11 cellular contexts compared by ENCODE assay signal in the genomic region with DNA sequence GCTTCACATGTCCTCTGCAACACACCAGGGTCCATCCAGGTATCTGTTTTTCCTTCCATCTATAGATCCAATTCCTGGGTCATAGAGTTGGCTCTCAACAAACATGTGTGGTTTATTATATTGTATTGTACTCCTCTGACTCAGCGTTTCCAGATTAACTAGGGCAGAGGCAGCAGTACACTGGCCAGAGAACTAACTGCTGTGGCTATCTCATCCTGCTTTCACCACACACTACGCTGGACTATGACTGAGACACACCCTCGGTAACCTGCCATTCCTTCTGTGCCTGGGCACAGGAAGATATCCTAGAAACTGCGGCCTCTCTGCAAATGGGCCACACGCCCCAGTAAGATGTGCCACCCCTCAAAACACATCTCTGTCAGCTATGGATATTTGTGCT.
A peak's percentile ranks its signal among the peaks of the same experiment; 100 is the strongest.
DNase-seq lines count a peak whose midpoint lies in the region; ATAC-seq, FAIRE-seq and TF ChIP-seq lines count a peak whose summit lies in the region.
"Had no signal": no experiment of that assay in that cellular context is flagged by ENCODE, and none has a peak within 500 bp of the region (broad histone marks: within the 10 kb centered on the region; RNA-seq: fewer than 3 reads in every experiment).

No MANE protein-coding gene starts in this region.

- peak; percentile 36 for DNase-seq in H54 (ENCODE audit: insufficient read length, low spot score)
- DNase-seq in SHP77 (lab: John Stamatoyannopoulos, UW) = peak; percentile 72
- DNase-seq in fibroblast of mammary gland (ENCODE audit: low read depth) = peak; percentile 93
- DNase-seq in renal cortical epithelial cell (ENCODE audit: low read depth) = peak; percentile 58
- no peak for DNase-seq in stimulated activated naive B cell treated with anti-CD40 and anti-IgM and Interleukin-4, amounts not matched to agents 10 μg/mL and 1 μg/mL and 100 μg/mL, for 72 hours
- no peak for DNase-seq in NAMALWA (ENCODE audit: low spot score)
- DNase-seq in nephron progenitor cell = no peak
- DNase-seq in activated CD8-positive, alpha-beta memory T cell treated with anti-CD3 and anti-CD28 coated beads, Interleukin-2, amount 50 U/mL, for 48 hours = no peak
- DNase-seq: NCI-H187; stimulated activated CD4-positive, alpha-beta T cell treated with anti-CD3 and anti-CD28 coated beads, Interleukin-4, amount 100 ng/mL, for 24 hours had no signal

- no peak overlapping the region for H3K4me3 Mint-ChIP-seq in stimulated activated naive B cell treated with anti-CD40 and anti-IgM and Interleukin-4, amounts not matched to agents 10 μg/mL and 1 μg/mL and 100 μg/mL, for 72 hours
- H3K4me3 Mint-ChIP-seq in nephron progenitor cell = no peak overlapping the region

- no peaks in the 10 kb centered on the region for H3K36me3 Mint-ChIP-seq in stimulated activated naive B cell treated with anti-CD40 and anti-IgM and Interleukin-4, amounts not matched to agents 10 μg/mL and 1 μg/mL and 100 μg/mL, for 72 hours
- peaks cover 4% of the 10 kb centered on the region for H3K36me3 Mint-ChIP-seq in nephron progenitor cell (ENCODE audit: low read depth)

- FAIRE-seq in H54 (lab: Jason Lieb, UNC) = peak; percentile 99
- FAIRE-seq: G401.6 had no signal

- H3K4me1 Mint-ChIP-seq in stimulated activated naive B cell treated with anti-CD40 and anti-IgM and Interleukin-4, amounts not matched to agents 10 μg/mL and 1 μg/mL and 100 μg/mL, for 72 hours = peaks cover 3 to 11% of the 10 kb centered on the region in 2 donors
- peaks cover 6% of the 10 kb centered on the region for H3K4me1 Mint-ChIP-seq in nephron progenitor cell

- ATAC-seq in stimulated activated naive B cell treated with anti-CD40 and anti-IgM and Interleukin-4, amounts not matched to agents 10 μg/mL and 1 μg/mL and 100 μg/mL, for 72 hours (replicated peaks) = no peak

- TF ChIP-seq CTCF in fibroblast of mammary gland (conservative IDR thresholded peaks at IDR 0.05; ENCODE audit: control insufficient read depth, insufficient read depth, low read depth, low read length) (no peak), nephron progenitor cell (IDR thresholded peaks at IDR 0.05) (no peak)

- no peak overlapping the region for H3K4me3 ChIP-seq in fibroblast of mammary gland (ENCODE audit: control insufficient read depth, low read depth, low read length)

- no peak for TF ChIP-seq POLR2A in H54 (IDR thresholded peaks at IDR 0.05; ENCODE audit: low read depth, low read length)

- H3K9me3 Mint-ChIP-seq in stimulated activated naive B cell treated with anti-CD40 and anti-IgM and Interleukin-4, amounts not matched to agents 10 μg/mL and 1 μg/mL and 100 μg/mL, for 72 hours = no peaks in the 10 kb centered on the region
- no peaks in the 10 kb centered on the region for H3K9me3 Mint-ChIP-seq in nephron progenitor cell

- H3K27ac Mint-ChIP-seq in stimulated activated naive B cell treated with anti-CD40 and anti-IgM and Interleukin-4, amounts not matched to agents 10 μg/mL and 1 μg/mL and 100 μg/mL, for 72 hours = no peak overlapping the region
- H3K27ac Mint-ChIP-seq in nephron progenitor cell = no peak overlapping the region

- H3K27me3 Mint-ChIP-seq in stimulated activated naive B cell treated with anti-CD40 and anti-IgM and Interleukin-4, amounts not matched to agents 10 μg/mL and 1 μg/mL and 100 μg/mL, for 72 hours = peaks cover 0 to 2% of the 10 kb centered on the region in 2 donors
- no peaks in the 10 kb centered on the region for H3K27me3 Mint-ChIP-seq in nephron progenitor cell (ENCODE audit: low read depth, poor library complexity)

Comparison
In these comparisons a context has a peak if more than half of its experiments do, and no peak if none do; other contexts are left out.
1. DNase-seq: peak in H54 (single experiment), SHP77 (2 of 2), fibroblast of mammary gland (single experiment) and renal cortical epithelial cell (single experiment); none in stimulated activated naive B cell treated with anti-CD40 and anti-IgM and Interleukin-4, amounts not matched to agents 10 μg/mL and 1 μg/mL and 100 μg/mL, for 72 hours (single experiment), NAMALWA (single experiment), nephron progenitor cell (single experiment) and activated CD8-positive, alpha-beta memory T cell treated with anti-CD3 and anti-CD28 coated beads, Interleukin-2, amount 50 U/mL, for 48 hours (single experiment).